In genomic region chrX:153600032-153600373, GRCh38 we compare ENCODE assay signal across 1 cellular context.
TF ChIP-seq lines count a peak whose summit lies in the region.

No MANE protein-coding gene starts in this region.

TF ChIP-seq in H1, 55 proteins besides CTCF, POLR2A, EP300 and RAD21 (continued from another document):
- TF ChIP-seq FOSL1 (IDR thresholded peaks at IDR 0.05; ENCODE audit: insufficient read depth, low read depth, low read length) = no peak
- no peak for TF ChIP-seq TAF1 (IDR thresholded peaks at IDR 0.05; ENCODE audit: low read depth, low read length)
- TF ChIP-seq KDM5A (IDR thresholded peaks at IDR 0.05; ENCODE audit: low read length) = no peak
